Comparison of ENCODE assay signal across 8 cellular contexts in genomic region chr5:145856285-145856818, GRCh38. TPM values are rescaled to one million over a fixed set of nuclear protein-coding genes. Genes with fewer than 3 reads are reported as not detected.
A peak's percentile ranks its signal among the peaks of the same experiment; 100 is the strongest.
DNase-seq lines count a peak whose midpoint lies in the region; ATAC-seq, FAIRE-seq and TF ChIP-seq lines count a peak whose summit lies in the region.

No MANE protein-coding gene starts in this region.

- peaks cover 9% of the 10 kb centered on the region for H3K27me3 Mint-ChIP-seq in brain

- H2AFZ ChIP-seq in ACC112 (ENCODE audit: low read length, unreplicated experiment) (peak overlapping the region; percentile 23), keratinocyte (ENCODE audit: control insufficient read depth, low read length) (peak overlapping the region; percentile 97), smooth muscle cell (ENCODE audit: low read depth) (peak overlapping the region; percentile 100)

- H3K9ac ChIP-seq in keratinocyte (ENCODE audit: control insufficient read depth, extremely low read depth, insufficient read depth, low read length) (peak overlapping the region; percentile 68), smooth muscle cell (ENCODE audit: low read depth) (peak overlapping the region; percentile 74)

- peak overlapping the region in 4 of 5 experiments; percentile 21 to 80 (median 70) for H3K4me3 Mint-ChIP-seq in brain

- H3K9me1 ChIP-seq in keratinocyte (ENCODE audit: control insufficient read depth, extremely low read depth, insufficient read depth, low read length) = no peaks in the 10 kb centered on the region

- H3K79me2 ChIP-seq in ACC112 (ENCODE audit: control insufficient read depth, insufficient read depth, low read length, unreplicated experiment) (no peaks in the 10 kb centered on the region), keratinocyte (ENCODE audit: control insufficient read depth, insufficient read depth, low read length) (no peaks in the 10 kb centered on the region), smooth muscle cell (ENCODE audit: low read depth) (no peaks in the 10 kb centered on the region)

- H3K9me3 ChIP-seq in keratinocyte (ENCODE audit: control insufficient read depth, low read depth, low read length) = no peaks in the 10 kb centered on the region
- no peaks in the 10 kb centered on the region for H3K9me3 ChIP-seq in smooth muscle cell (replicated peaks; ENCODE audit: low read depth)

- no peaks in the 10 kb centered on the region for H3K36me3 Mint-ChIP-seq in brain

- 4% methylated on average over 24 of the region's 25 CpGs for WGBS in smooth muscle cell (ENCODE audit: low lambda C conversion rate)

- H3K27ac ChIP-seq in ACC112 (ENCODE audit: low read depth, low read length) = no peak overlapping the region
- H3K27ac ChIP-seq in keratinocyte (ENCODE audit: control insufficient read depth, insufficient read depth, low read length) = peak overlapping the region; percentile 63
- H3K27ac ChIP-seq in smooth muscle cell (ENCODE audit: low read depth) = peak overlapping the region; percentile 90

- no peaks in the 10 kb centered on the region for H3K9me3 Mint-ChIP-seq in brain

- peaks cover 36% of the 10 kb centered on the region for H3K4me1 Mint-ChIP-seq in brain

- H3K4me3 ChIP-seq in ACC112 (ENCODE audit: low read depth, low read length) = peak overlapping the region; percentile 19; the same call in 1 of the 2 replicates
- peak overlapping the region in 2 of 3 experiments; percentile 43 to 47 for H3K4me3 ChIP-seq in keratinocyte (ENCODE audit: control insufficient read depth in 2 of 3, extremely low read depth in 1 of 3, insufficient read depth in 2 of 3, low read depth in 1 of 3, low read length in 3 of 3)
- H3K4me3 ChIP-seq in smooth muscle cell = peak overlapping the region; percentile 44

- H3K4me2 ChIP-seq in keratinocyte (ENCODE audit: control insufficient read depth, extremely low read depth, insufficient read depth, low read depth, low read length) (peak overlapping the region; percentile 82), smooth muscle cell (peak overlapping the region; percentile 90)

- peaks cover 12% of the 10 kb centered on the region for H3K4me1 ChIP-seq in ACC112 (ENCODE audit: control insufficient read depth, insufficient read depth, low read length, unreplicated experiment)
- H3K4me1 ChIP-seq in keratinocyte (ENCODE audit: control insufficient read depth, extremely low read depth, insufficient read depth, low read length) = peaks cover 22% of the 10 kb centered on the region
- peaks cover 24% of the 10 kb centered on the region for H3K4me1 ChIP-seq in smooth muscle cell (ENCODE audit: low read depth)

- ATAC-seq in HG02678 (IDR thresholded peaks at IDR 0.05; ENCODE audit: unreplicated experiment) (peak; percentile 63), GM21529 (IDR thresholded peaks at IDR 0.05; ENCODE audit: unreplicated experiment) (no peak)

- FAIRE-seq in keratinocyte (lab: Jason Lieb, UNC) = no peak

- peak overlapping the region in 2 of 5 experiments; percentile 85 to 95 for H3K27ac Mint-ChIP-seq in brain

- no peaks in the 10 kb centered on the region for H4K20me1 ChIP-seq in keratinocyte (ENCODE audit: control insufficient read depth, extremely low read depth, insufficient read depth, low read length)
- no peaks in the 10 kb centered on the region for H4K20me1 ChIP-seq in smooth muscle cell (ENCODE audit: low read depth)

- H3K36me3 ChIP-seq in ACC112 (ENCODE audit: insufficient read depth, low read length) = no peaks in the 10 kb centered on the region
- no peaks in the 10 kb centered on the region for H3K36me3 ChIP-seq in keratinocyte (ENCODE audit: control insufficient read depth in 2 of 2, extremely low read depth in 1 of 2, insufficient read depth in 2 of 2, low read length in 2 of 2)
- H3K36me3 ChIP-seq in smooth muscle cell (ENCODE audit: low read depth) = no peaks in the 10 kb centered on the region

- dilution Hi-C loops in keratinocyte (cut with MboI; ENCODE audit: extremely low pct_ligation_motif_present, low sequenced_read_pairs) = no loop called here

- no peaks in the 10 kb centered on the region for H3K27me3 ChIP-seq in ACC112 (ENCODE audit: insufficient read depth, low read length)
- no peaks in the 10 kb centered on the region for H3K27me3 ChIP-seq in keratinocyte (ENCODE audit: control insufficient read depth, extremely low read depth, insufficient read depth, low read length)
- no peaks in the 10 kb centered on the region for H3K27me3 ChIP-seq in smooth muscle cell (ENCODE audit: low read depth)

- TF ChIP-seq CTCF in brain (conservative IDR thresholded peaks at IDR 0.05) (no peak), keratinocyte (optimal IDR thresholded peaks at IDR 0.05 in 1 of 3, IDR thresholded peaks at IDR 0.05 in 1 of 3, conservative IDR thresholded peaks at IDR 0.05 in 1 of 3; ENCODE audit: extremely low read depth in 1 of 3, insufficient read depth in 2 of 3, low read length in 3 of 3) (no peak), smooth muscle cell (IDR thresholded peaks at IDR 0.05; ENCODE audit: borderline replicate concordance, insufficient read depth, poor library complexity, severe bottlenecking) (no peak)

- DNase-seq in keratinocyte (ENCODE audit: low read depth, low spot score) (no peak), smooth muscle cell (lab: John Stamatoyannopoulos, UW; ENCODE audit: unreplicated experiment) (peak; percentile 25), T1000 (lab: John Stamatoyannopoulos, UW) (no peak), NCI-H82 (lab: John Stamatoyannopoulos, UW) (no peak)

- H3F3A ChIP-seq in smooth muscle cell (ENCODE audit: low read depth) = peaks cover 14% of the 10 kb centered on the region

RNA-seq across cellular contexts. Expression of gene GRXCR2, which starts 16.5 kb away (rescaled TPM):
- polyA plus RNA-seq in brain (ENCODE audit: insufficient read depth, low read depth, low replicate concordance) (not detected), keratinocyte (0.03 to 0.05 TPM in 2 of 3 replicates, not detected in the other), smooth muscle cell (not detected in 2 replicates)
- polyA plus RNA-seq in keratinocyte (2011; ENCODE audit: low read depth) = 0.17 TPM
- 0.06 TPM in 2 replicates for polyA plus RNA-seq in keratinocyte (2011; cell fraction: cytosol; rRNA removed)
- polyA plus RNA-seq in keratinocyte (2011; cell fraction: nucleus; rRNA removed) = 0.25 TPM in 1 of 2 replicates, not detected in the other
- polyA plus RNA-seq in keratinocyte (2012; ENCODE audit: low replicate concordance) = not detected in 2 replicates
- polyA minus RNA-seq in keratinocyte = not detected in 3 replicates
- not detected for polyA minus RNA-seq in keratinocyte (2011; cell fraction: cytosol; rRNA and poly(A)+ RNA removed)
- polyA minus RNA-seq in keratinocyte (2011; cell fraction: nucleus; rRNA and poly(A)+ RNA removed) = not detected in 2 replicates
- not detected in 2 replicates for total RNA-seq in smooth muscle cell

RNA-seq across cellular contexts. Expression of gene PRELID2, which starts 21.2 kb away (rescaled TPM):
- polyA plus RNA-seq in brain (ENCODE audit: insufficient read depth, low read depth, low replicate concordance) (2.4 TPM), keratinocyte (2.0 to 6.5 TPM (median 5.1 TPM) in 3 replicates), smooth muscle cell (7.3 and 11.1 TPM in 2 replicates)
- polyA plus RNA-seq in keratinocyte (2011; ENCODE audit: low read depth) = 0.45 TPM
- polyA plus RNA-seq in keratinocyte (2011; cell fraction: cytosol; rRNA removed) = 3.7 and 4.2 TPM in 2 replicates
- 2.6 and 2.7 TPM in 2 replicates for polyA plus RNA-seq in keratinocyte (2011; cell fraction: nucleus; rRNA removed)
- polyA plus RNA-seq in keratinocyte (2012; ENCODE audit: low replicate concordance) = 1.0 and 5.6 TPM in 2 replicates
- polyA minus RNA-seq in keratinocyte = 0.62 to 5.9 TPM (median 4.5 TPM) in 3 replicates
- 2.5 TPM for polyA minus RNA-seq in keratinocyte (2011; cell fraction: cytosol; rRNA and poly(A)+ RNA removed)
- 8.9 and 18.8 TPM in 2 replicates for polyA minus RNA-seq in keratinocyte (2011; cell fraction: nucleus; rRNA and poly(A)+ RNA removed)
- total RNA-seq in smooth muscle cell = 2.5 and 11.2 TPM in 2 replicates

Comparison
In these comparisons a context has a peak if more than half of its experiments do, and no peak if none do; other contexts are left out.
1. H2AFZ ChIP-seq: peak in every context shown above with its lines; median percentile 100 in smooth muscle cell; 97 in keratinocyte; 23 in ACC112.